In the genomic region with DNA sequence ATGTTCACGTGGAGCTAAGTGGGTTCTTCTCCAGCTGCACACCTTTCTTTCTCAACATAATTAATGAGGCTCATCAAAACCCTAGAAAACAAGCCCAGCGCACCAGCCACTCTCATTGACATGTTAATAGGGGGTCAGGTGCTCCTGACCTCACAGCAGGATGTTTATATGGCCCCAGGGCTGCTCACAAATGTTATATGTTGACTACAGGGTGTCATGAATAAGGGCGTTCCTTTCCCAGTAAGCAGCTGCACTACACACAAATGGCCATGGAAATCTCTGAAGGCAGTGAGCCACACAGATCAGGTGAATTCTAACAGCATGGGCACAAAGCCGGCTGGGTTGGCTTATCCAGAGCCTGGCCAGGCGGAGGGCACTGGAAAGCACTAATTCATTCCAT, we compare ENCODE assay signal across 14 cellular contexts.
DNase-seq lines count a peak whose midpoint lies in the region; ATAC-seq and TF ChIP-seq lines count a peak whose summit lies in the region.
"Had no signal": no experiment of that assay in that cellular context is flagged by ENCODE, and none has a peak within 500 bp of the region (broad histone marks: within the 10 kb centered on the region; RNA-seq: fewer than 3 reads in every experiment).

No MANE protein-coding gene starts in this region.

- H3K4me3 ChIP-seq in cardiac muscle cell, result no peak overlapping the region
- H3K4me3 ChIP-seq: coronary artery had no signal

- H3K36me3 Mint-ChIP-seq in glutamatergic neuron (ENCODE audit: unreplicated experiment), result no peaks in the 10 kb centered on the region

- H3K36me3 ChIP-seq in cardiac muscle cell, result no peaks in the 10 kb centered on the region

- peak overlapping the region; percentile 78 for H3K4me3 Mint-ChIP-seq in glutamatergic neuron (ENCODE audit: unreplicated experiment)

- H3K9me3 ChIP-seq in cardiac muscle cell (ENCODE audit: low read depth), result no peaks in the 10 kb centered on the region

- peaks cover 10% of the 10 kb centered on the region for H3K27me3 Mint-ChIP-seq in glutamatergic neuron (ENCODE audit: unreplicated experiment)

- no peak for DNase-seq in cardiac muscle cell (ENCODE audit: low read depth in 1 of 2, low spot score in 1 of 2)
- no peak for DNase-seq in left ventricle myocardium superior
- peak; percentile 83 for DNase-seq in NCI-H510A treated with DMSO at 0.1 percent for 48 hours (lab: John Stamatoyannopoulos, UW)
- peak; percentile 31 for DNase-seq in glutamatergic neuron
- no peak for DNase-seq in mucosa of gallbladder (ENCODE audit: low spot score)
- DNase-seq in LoVo (ENCODE audit: low spot score), result no peak
- no peak for DNase-seq in NCI-H1048 (lab: John Stamatoyannopoulos, UW)
- DNase-seq: 8988T; Calu3; stimulated activated CD4-positive, alpha-beta T cell treated with anti-CD3 and anti-CD28 coated beads, Interleukin-4, amount 100 ng/mL, for 24 hours had no signal

- TF ChIP-seq CTCF in cardiac muscle cell (IDR thresholded peaks at IDR 0.05; ENCODE audit: low read depth, low read length) (no peak), glutamatergic neuron (IDR thresholded peaks at IDR 0.05; ENCODE audit: partially characterized antibody, unreplicated experiment) (no peak)

- peak overlapping the region; percentile 91 for H3K27ac Mint-ChIP-seq in glutamatergic neuron (ENCODE audit: unreplicated experiment)

- TF ChIP-seq POLR2A in GM18505 (IDR thresholded peaks at IDR 0.05; ENCODE audit: borderline replicate concordance, extremely low read depth, insufficient read depth, insufficient read length), result no peak

- H3K4me1 ChIP-seq in cardiac muscle cell (ENCODE audit: low read depth), result peaks cover 18% of the 10 kb centered on the region
- H3K4me1 ChIP-seq: parathyroid adenoma had no signal

- peaks cover 10% of the 10 kb centered on the region for H3K9me3 Mint-ChIP-seq in glutamatergic neuron (ENCODE audit: unreplicated experiment)

- ATAC-seq in left ventricle myocardium superior (no peak), GM18505 (IDR thresholded peaks at IDR 0.05; ENCODE audit: unreplicated experiment) (no peak)

- intact Hi-C loops in left ventricle myocardium superior (cut with micrococcal nuclease), result no loop called here

- H3K4me1 Mint-ChIP-seq in glutamatergic neuron (ENCODE audit: low read depth, unreplicated experiment), result peaks cover 35% of the 10 kb centered on the region

- H3K27me3 ChIP-seq in cardiac muscle cell, result no peaks in the 10 kb centered on the region

- peak overlapping the region; percentile 22 for H3K27ac ChIP-seq in cardiac muscle cell
- H3K27ac ChIP-seq: coronary artery, KMS-11, parathyroid adenoma had no signal

Comparison
In these comparisons a context has a peak if more than half of its experiments do, and no peak if none do; other contexts are left out.
1. DNase-seq: peak in NCI-H510A treated with DMSO at 0.1 percent for 48 hours (single experiment) and glutamatergic neuron (single experiment); none in cardiac muscle cell (0 of 2), left ventricle myocardium superior (single experiment), mucosa of gallbladder (single experiment), LoVo (single experiment) and NCI-H1048 (single experiment).